1 cellular context compared by ENCODE assay signal in the genomic region with DNA sequence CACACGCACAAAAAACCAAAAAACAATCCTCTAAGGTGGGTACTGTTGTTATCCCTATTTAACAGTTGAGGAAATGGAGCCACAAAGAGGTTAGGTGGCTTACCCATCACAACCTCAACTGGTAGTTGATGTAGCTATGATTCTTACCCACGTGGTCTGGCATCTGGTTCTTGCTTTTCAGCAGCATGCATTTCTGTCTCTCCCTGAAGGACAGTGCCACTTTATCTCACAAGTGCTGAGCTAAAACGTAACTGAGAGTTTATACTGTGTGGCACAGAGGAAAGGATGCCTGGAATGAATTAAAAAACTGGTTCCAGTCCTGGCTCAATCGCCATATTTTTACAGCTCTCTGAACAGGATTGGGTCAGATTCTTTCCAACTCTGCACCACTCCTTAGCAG.
TF ChIP-seq lines count a peak whose summit lies in the region.

No MANE protein-coding gene starts in this region.

TF ChIP-seq in H1, 55 proteins besides CTCF, POLR2A, EP300 and RAD21:
- TF ChIP-seq, protein P1, sequence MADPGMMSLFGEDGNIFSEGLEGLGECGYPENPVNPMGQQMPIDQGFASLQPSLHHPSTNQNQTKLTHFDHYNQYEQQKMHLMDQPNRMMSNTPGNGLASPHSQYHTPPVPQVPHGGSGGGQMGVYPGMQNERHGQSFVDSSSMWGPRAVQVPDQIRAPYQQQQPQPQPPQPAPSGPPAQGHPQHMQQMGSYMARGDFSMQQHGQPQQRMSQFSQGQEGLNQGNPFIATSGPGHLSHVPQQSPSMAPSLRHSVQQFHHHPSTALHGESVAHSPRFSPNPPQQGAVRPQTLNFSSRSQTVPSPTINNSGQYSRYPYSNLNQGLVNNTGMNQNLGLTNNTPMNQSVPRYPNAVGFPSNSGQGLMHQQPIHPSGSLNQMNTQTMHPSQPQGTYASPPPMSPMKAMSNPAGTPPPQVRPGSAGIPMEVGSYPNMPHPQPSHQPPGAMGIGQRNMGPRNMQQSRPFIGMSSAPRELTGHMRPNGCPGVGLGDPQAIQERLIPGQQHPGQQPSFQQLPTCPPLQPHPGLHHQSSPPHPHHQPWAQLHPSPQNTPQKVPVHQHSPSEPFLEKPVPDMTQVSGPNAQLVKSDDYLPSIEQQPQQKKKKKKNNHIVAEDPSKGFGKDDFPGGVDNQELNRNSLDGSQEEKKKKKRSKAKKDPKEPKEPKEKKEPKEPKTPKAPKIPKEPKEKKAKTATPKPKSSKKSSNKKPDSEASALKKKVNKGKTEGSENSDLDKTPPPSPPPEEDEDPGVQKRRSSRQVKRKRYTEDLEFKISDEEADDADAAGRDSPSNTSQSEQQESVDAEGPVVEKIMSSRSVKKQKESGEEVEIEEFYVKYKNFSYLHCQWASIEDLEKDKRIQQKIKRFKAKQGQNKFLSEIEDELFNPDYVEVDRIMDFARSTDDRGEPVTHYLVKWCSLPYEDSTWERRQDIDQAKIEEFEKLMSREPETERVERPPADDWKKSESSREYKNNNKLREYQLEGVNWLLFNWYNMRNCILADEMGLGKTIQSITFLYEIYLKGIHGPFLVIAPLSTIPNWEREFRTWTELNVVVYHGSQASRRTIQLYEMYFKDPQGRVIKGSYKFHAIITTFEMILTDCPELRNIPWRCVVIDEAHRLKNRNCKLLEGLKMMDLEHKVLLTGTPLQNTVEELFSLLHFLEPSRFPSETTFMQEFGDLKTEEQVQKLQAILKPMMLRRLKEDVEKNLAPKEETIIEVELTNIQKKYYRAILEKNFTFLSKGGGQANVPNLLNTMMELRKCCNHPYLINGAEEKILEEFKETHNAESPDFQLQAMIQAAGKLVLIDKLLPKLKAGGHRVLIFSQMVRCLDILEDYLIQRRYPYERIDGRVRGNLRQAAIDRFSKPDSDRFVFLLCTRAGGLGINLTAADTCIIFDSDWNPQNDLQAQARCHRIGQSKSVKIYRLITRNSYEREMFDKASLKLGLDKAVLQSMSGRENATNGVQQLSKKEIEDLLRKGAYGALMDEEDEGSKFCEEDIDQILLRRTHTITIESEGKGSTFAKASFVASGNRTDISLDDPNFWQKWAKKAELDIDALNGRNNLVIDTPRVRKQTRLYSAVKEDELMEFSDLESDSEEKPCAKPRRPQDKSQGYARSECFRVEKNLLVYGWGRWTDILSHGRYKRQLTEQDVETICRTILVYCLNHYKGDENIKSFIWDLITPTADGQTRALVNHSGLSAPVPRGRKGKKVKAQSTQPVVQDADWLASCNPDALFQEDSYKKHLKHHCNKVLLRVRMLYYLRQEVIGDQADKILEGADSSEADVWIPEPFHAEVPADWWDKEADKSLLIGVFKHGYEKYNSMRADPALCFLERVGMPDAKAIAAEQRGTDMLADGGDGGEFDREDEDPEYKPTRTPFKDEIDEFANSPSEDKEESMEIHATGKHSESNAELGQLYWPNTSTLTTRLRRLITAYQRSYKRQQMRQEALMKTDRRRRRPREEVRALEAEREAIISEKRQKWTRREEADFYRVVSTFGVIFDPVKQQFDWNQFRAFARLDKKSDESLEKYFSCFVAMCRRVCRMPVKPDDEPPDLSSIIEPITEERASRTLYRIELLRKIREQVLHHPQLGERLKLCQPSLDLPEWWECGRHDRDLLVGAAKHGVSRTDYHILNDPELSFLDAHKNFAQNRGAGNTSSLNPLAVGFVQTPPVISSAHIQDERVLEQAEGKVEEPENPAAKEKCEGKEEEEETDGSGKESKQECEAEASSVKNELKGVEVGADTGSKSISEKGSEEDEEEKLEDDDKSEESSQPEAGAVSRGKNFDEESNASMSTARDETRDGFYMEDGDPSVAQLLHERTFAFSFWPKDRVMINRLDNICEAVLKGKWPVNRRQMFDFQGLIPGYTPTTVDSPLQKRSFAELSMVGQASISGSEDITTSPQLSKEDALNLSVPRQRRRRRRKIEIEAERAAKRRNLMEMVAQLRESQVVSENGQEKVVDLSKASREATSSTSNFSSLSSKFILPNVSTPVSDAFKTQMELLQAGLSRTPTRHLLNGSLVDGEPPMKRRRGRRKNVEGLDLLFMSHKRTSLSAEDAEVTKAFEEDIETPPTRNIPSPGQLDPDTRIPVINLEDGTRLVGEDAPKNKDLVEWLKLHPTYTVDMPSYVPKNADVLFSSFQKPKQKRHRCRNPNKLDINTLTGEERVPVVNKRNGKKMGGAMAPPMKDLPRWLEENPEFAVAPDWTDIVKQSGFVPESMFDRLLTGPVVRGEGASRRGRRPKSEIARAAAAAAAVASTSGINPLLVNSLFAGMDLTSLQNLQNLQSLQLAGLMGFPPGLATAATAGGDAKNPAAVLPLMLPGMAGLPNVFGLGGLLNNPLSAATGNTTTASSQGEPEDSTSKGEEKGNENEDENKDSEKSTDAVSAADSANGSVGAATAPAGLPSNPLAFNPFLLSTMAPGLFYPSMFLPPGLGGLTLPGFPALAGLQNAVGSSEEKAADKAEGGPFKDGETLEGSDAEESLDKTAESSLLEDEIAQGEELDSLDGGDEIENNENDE (IDR thresholded peaks at IDR 0.05; ENCODE audit: insufficient replicate concordance, low read length): no peak
- no peak for TF ChIP-seq SP1 (IDR thresholded peaks at IDR 0.05; ENCODE audit: low read depth, low read length)
- TF ChIP-seq RFX5 (IDR thresholded peaks at IDR 0.05; ENCODE audit: borderline replicate concordance, low read depth, low read length): no peak
- no peak for TF ChIP-seq PHF8 (conservative IDR thresholded peaks at IDR 0.05; ENCODE audit: low read depth, low read length)
- no peak for TF ChIP-seq SIX5 (IDR thresholded peaks at IDR 0.05; ENCODE audit: low read depth, low read length)
- TF ChIP-seq JUND (IDR thresholded peaks at IDR 0.05; ENCODE audit: low read length): no peak
- TF ChIP-seq CHD2 (IDR thresholded peaks at IDR 0.05; ENCODE audit: low read length): no peak
- no peak for TF ChIP-seq ASH2L (IDR thresholded peaks at IDR 0.05; ENCODE audit: low read length)
- no peak for TF ChIP-seq KDM1A (IDR thresholded peaks at IDR 0.05; ENCODE audit: borderline replicate concordance, low read length)
- TF ChIP-seq GTF2F1 (IDR thresholded peaks at IDR 0.05; ENCODE audit: borderline replicate concordance, low read depth, low read length): no peak
- TF ChIP-seq NANOG (IDR thresholded peaks at IDR 0.05; ENCODE audit: insufficient read depth, low read depth, low read length, poor library complexity, severe bottlenecking): no peak
- no peak for TF ChIP-seq BACH1 (IDR thresholded peaks at IDR 0.05; ENCODE audit: low read length)
- TF ChIP-seq RXRA (IDR thresholded peaks at IDR 0.05; ENCODE audit: insufficient read depth, low read depth, low read length): no peak
- no peak for TF ChIP-seq SP2 (IDR thresholded peaks at IDR 0.05; ENCODE audit: low read length)
- TF ChIP-seq EGR1 (IDR thresholded peaks at IDR 0.05; ENCODE audit: borderline replicate concordance, low read depth, low read length): no peak
- no peak for TF ChIP-seq TBP (IDR thresholded peaks at IDR 0.05; ENCODE audit: low read depth, low read length)
- no peak for TF ChIP-seq SAP30 (IDR thresholded peaks at IDR 0.05; ENCODE audit: insufficient read depth, insufficient replicate concordance, low read length)
